Comparison of ENCODE assay signal across 21 cellular contexts in the genomic region with DNA sequence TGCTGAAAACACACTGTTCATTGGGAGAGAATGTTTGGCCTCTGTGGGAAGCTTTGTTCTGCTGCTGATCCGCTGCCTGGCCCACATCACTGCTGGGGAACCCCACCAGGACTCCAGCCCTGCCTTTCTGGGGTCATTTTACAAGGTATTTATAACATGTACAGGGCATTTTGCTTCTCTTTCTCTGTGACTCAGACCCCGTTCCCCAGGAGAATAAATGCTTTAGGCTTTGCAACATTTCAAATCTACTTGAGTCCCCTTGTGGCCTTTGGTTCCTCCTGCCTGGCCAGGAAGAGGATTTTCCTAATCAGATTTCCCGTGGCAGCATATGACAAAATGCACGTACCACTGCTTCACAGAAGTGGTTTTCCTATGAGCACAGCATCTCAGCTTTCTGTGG. TPM values are rescaled to one million over a fixed set of nuclear protein-coding genes. Genes with fewer than 3 reads are reported as not detected.
DNase-seq lines count a peak whose midpoint lies in the region; ATAC-seq, FAIRE-seq and TF ChIP-seq lines count a peak whose summit lies in the region.
"Had no signal": no experiment of that assay in that cellular context is flagged by ENCODE, and none has a peak within 500 bp of the region (broad histone marks: within the 10 kb centered on the region; RNA-seq: fewer than 3 reads in every experiment).

No MANE protein-coding gene starts in this region.

- peaks cover 5% of the 10 kb centered on the region; the same call in 1 of the 2 replicates for H3F3A ChIP-seq in Loucy (ENCODE audit: low read depth)

- no peaks in the 10 kb centered on the region for H3K27me3 Mint-ChIP-seq in astrocyte (ENCODE audit: low read depth, unreplicated experiment)

- H3K4me1 ChIP-seq in Loucy (ENCODE audit: insufficient read depth, low read length, poor library complexity, severe bottlenecking) (peaks cover 56% of the 10 kb centered on the region), astrocyte (ENCODE audit: insufficient read depth, low read length) (no peaks in the 10 kb centered on the region), ascending aorta (no peaks in the 10 kb centered on the region)
- H3K4me1 ChIP-seq: Peyer's patch, stomach had no signal

- H2AFZ ChIP-seq in Loucy (ENCODE audit: low read length), result peak overlapping the region; percentile 59; the same call in 1 of the 2 replicates
- no peak overlapping the region for H2AFZ ChIP-seq in astrocyte (ENCODE audit: low read depth, low read length)

- H4K20me1 ChIP-seq in Loucy (ENCODE audit: insufficient read depth, low read length, poor library complexity, severe bottlenecking) (no peaks in the 10 kb centered on the region), astrocyte (ENCODE audit: insufficient read depth, low read length) (no peaks in the 10 kb centered on the region)

- ATAC-seq in HG02938 (IDR thresholded peaks at IDR 0.05; ENCODE audit: unreplicated experiment), result no peak
- ATAC-seq: activated CD4-positive, CD25-positive, alpha-beta regulatory T cell treated with anti-CD3 and anti-CD28 coated beads, Interleukin-2, amount 50 U/mL, for 24 hours; foreskin keratinocyte had no signal

- H3K9me3 ChIP-seq in Loucy (ENCODE audit: insufficient read depth, low read depth, low read length) (no peaks in the 10 kb centered on the region), astrocyte (ENCODE audit: insufficient read depth, low read depth, low read length) (no peaks in the 10 kb centered on the region), ascending aorta (no peaks in the 10 kb centered on the region)
- H3K9me3 ChIP-seq: Peyer's patch had no signal

- no peaks in the 10 kb centered on the region for H3K9me3 Mint-ChIP-seq in astrocyte (ENCODE audit: unreplicated experiment)

- H3K9ac ChIP-seq in Loucy (ENCODE audit: low read depth, low read length, poor library complexity, severe bottlenecking) (peak overlapping the region; percentile 42), astrocyte (ENCODE audit: low read length) (no peak overlapping the region)

- H3K79me2 ChIP-seq in Loucy (ENCODE audit: insufficient read depth, low read length), result no peaks in the 10 kb centered on the region
- H3K79me2 ChIP-seq in astrocyte (ENCODE audit: insufficient read depth, low read length), result no peaks in the 10 kb centered on the region

- H3K4me3 ChIP-seq in Loucy (ENCODE audit: low read length, poor library complexity, severe bottlenecking) (peak overlapping the region; percentile 23), astrocyte (ENCODE audit: insufficient read depth, low read depth, low read length) (no peak overlapping the region), ascending aorta (no peak overlapping the region)
- H3K4me3 ChIP-seq: Peyer's patch, stomach had no signal

- H3K27ac Mint-ChIP-seq in astrocyte (ENCODE audit: unreplicated experiment), result no peak overlapping the region

- DNase-seq in EH (ENCODE audit: low read depth) (peak; percentile 53), astrocyte (ENCODE audit: low read depth) (peak; percentile 2), iris pigment epithelial cell (ENCODE audit: low read depth) (peak; percentile 48), NCI-H748 treated with DMSO at 0.1 percent for 48 hours (lab: John Stamatoyannopoulos, UW) (no peak), ascending aorta (ENCODE audit: low spot score in 2 of 2) (no peak), occipital lobe (lab: John Stamatoyannopoulos, UW) (no peak)
- DNase-seq: activated CD8-positive, alpha-beta memory T cell treated with anti-CD3 and anti-CD28 coated beads, Interleukin-2, amount 50 U/mL, for 4 hours; activated gamma-delta T cell treated with Interleukin-2 at 50 U/mL for 16 hours; AML-193; DMS 273 treated with DMSO at 0.1 percent for 48 hours; effector memory CD4-positive, alpha-beta T cell; foreskin keratinocyte; NCI-H69; Peyer's patch; stomach had no signal

- intact Hi-C loops in ascending aorta (cut with DNase I), result no loop called here

- H3K4me2 ChIP-seq in Loucy (ENCODE audit: low read depth, low read length, poor library complexity, severe bottlenecking), result peak overlapping the region; percentile 66
- H3K4me2 ChIP-seq in astrocyte (ENCODE audit: low read length), result no peak overlapping the region

- H3K27ac ChIP-seq in astrocyte (ENCODE audit: low read depth, low read length), result no peak overlapping the region
- H3K27ac ChIP-seq in ascending aorta, result no peak overlapping the region
- H3K27ac ChIP-seq: foreskin keratinocyte, Peyer's patch, stomach had no signal

- TF ChIP-seq CTCF in Loucy (conservative IDR thresholded peaks at IDR 0.05; ENCODE audit: low read length) (no peak), astrocyte (IDR thresholded peaks at IDR 0.05; ENCODE audit: insufficient read depth, low read depth, low read length) (no peak), ascending aorta (IDR thresholded peaks at IDR 0.05) (no peak)

- no peaks in the 10 kb centered on the region for H3K36me3 ChIP-seq in Loucy (ENCODE audit: insufficient read depth, low read length)
- no peaks in the 10 kb centered on the region for H3K36me3 ChIP-seq in astrocyte (ENCODE audit: insufficient read depth, low read length)
- H3K36me3 ChIP-seq in ascending aorta, result no peaks in the 10 kb centered on the region
- H3K36me3 ChIP-seq: Peyer's patch, stomach had no signal

- no peak overlapping the region for H3K4me3 Mint-ChIP-seq in astrocyte (ENCODE audit: unreplicated experiment)

- peaks cover 15% of the 10 kb centered on the region for H3K4me1 Mint-ChIP-seq in astrocyte (ENCODE audit: low read depth, unreplicated experiment)

- H3K36me3 Mint-ChIP-seq in astrocyte (ENCODE audit: low read depth, unreplicated experiment), result no peaks in the 10 kb centered on the region

- no peaks in the 10 kb centered on the region for H3K9me2 ChIP-seq in Loucy (replicated peaks; ENCODE audit: low read depth, low read length)

- no peaks in the 10 kb centered on the region for H3K27me3 ChIP-seq in Loucy (ENCODE audit: insufficient read depth, low read length, poor library complexity, severe bottlenecking)
- no peaks in the 10 kb centered on the region for H3K27me3 ChIP-seq in astrocyte (ENCODE audit: insufficient read depth, low read length)
- H3K27me3 ChIP-seq in ascending aorta, result no peaks in the 10 kb centered on the region
- H3K27me3 ChIP-seq: foreskin keratinocyte, Peyer's patch, stomach had no signal

- FAIRE-seq in astrocyte (lab: Jason Lieb, UNC), result no peak

RNA-seq across cellular contexts. Expression of gene BTG4, which starts 43.0 kb away (rescaled TPM):
- 0.50 and 0.55 TPM in 2 replicates for total RNA-seq in astrocyte
- total RNA-seq in ascending aorta, result not detected
- total RNA-seq in occipital lobe, result not detected
- total RNA-seq: liver, Peyer's patch, stomach had no signal

RNA-seq across cellular contexts. Expression of gene HOATZ, which starts 45.4 kb away (rescaled TPM):
- total RNA-seq in astrocyte (0.43 TPM in 2 replicates), ascending aorta (not detected), occipital lobe (not detected)
- total RNA-seq: bronchial epithelial cell, foreskin keratinocyte, HT1080, liver, Peyer's patch, stomach had no signal

Comparison
In these comparisons a context has a peak if more than half of its experiments do, and no peak if none do; other contexts are left out.
1. DNase-seq: peak in EH (single experiment), astrocyte (single experiment) and iris pigment epithelial cell (single experiment); none in NCI-H748 treated with DMSO at 0.1 percent for 48 hours (single experiment), ascending aorta (0 of 2) and occipital lobe (single experiment).